16 cellular contexts compared by ENCODE assay signal in the genomic region with DNA sequence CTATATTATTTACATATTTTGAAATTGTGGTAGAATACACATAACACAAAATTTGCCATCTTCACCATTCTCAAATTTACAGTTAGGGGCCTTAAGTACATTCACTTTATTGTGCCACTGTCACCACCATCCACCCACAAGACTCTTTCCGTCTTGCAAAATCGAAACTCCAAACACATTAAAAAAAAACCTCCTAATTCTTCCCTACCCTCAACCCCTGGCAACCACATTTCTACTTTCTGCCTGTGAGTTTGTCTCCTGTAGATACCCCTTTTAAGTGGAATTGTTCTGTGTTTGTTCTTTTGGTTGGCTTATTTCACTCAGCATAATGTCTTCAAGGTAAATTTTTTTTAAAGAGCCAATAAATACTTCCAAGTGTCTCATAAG. TPM values are rescaled to one million over a fixed set of nuclear protein-coding genes. Genes with fewer than 3 reads are reported as not detected.
DNase-seq lines count a peak whose midpoint lies in the region; ATAC-seq and FAIRE-seq lines count a peak whose summit lies in the region.
"Had no signal": no experiment of that assay in that cellular context is flagged by ENCODE, and none has a peak within 500 bp of the region (broad histone marks: within the 10 kb centered on the region; RNA-seq: fewer than 3 reads in every experiment).

No MANE protein-coding gene starts in this region.

- H3K27me3 Mint-ChIP-seq in CD8-positive, alpha-beta memory T cell: no peaks in the 10 kb centered on the region
- H3K27me3 Mint-ChIP-seq in activated CD4-positive, alpha-beta memory T cell treated with anti-CD3 and anti-CD28 coated beads for 36 hours: no peaks in the 10 kb centered on the region

- H3K4me1 ChIP-seq in CD8-positive, alpha-beta memory T cell (ENCODE audit: insufficient read depth, low read length): peaks cover 18% of the 10 kb centered on the region
- H3K4me1 ChIP-seq in neuronal stem cell (ENCODE audit: control insufficient read depth in 2 of 2, insufficient read depth in 1 of 2, low read depth in 1 of 2, low read length in 2 of 2): no peaks in the 10 kb centered on the region

- H3K4me1 Mint-ChIP-seq in CD8-positive, alpha-beta memory T cell: peaks cover 36 to 51% (median 38%) of the 10 kb centered on the region in 3 donors
- peaks cover 38% of the 10 kb centered on the region for H3K4me1 Mint-ChIP-seq in activated CD4-positive, alpha-beta memory T cell treated with anti-CD3 and anti-CD28 coated beads for 36 hours (ENCODE audit: low read depth)

- WGBS in neuronal stem cell (ENCODE audit: extremely low coverage in 2 of 2, insufficient read length in 2 of 2, insufficient replicate concordance in 1 of 2), 2 donors: 100% methylated on average over 2 of the region's 2 CpGs; no CpG with 5 or more reads in 1 of the 2 donors

- H3K27ac Mint-ChIP-seq in CD8-positive, alpha-beta memory T cell: peak overlapping the region in 6 of 8 donors; percentile 2 to 56 (median 28)
- H3K27ac Mint-ChIP-seq in activated CD4-positive, alpha-beta memory T cell treated with anti-CD3 and anti-CD28 coated beads for 36 hours: no peak overlapping the region

- no peak overlapping the region for H3K4me3 ChIP-seq in CD8-positive, alpha-beta memory T cell (ENCODE audit: low read length)
- no peak overlapping the region for H3K4me3 ChIP-seq in neuronal stem cell (ENCODE audit: low read length in 2 of 2)
- H3K4me3 ChIP-seq: coronary artery, tibial artery had no signal

- no peak overlapping the region for H2BK5ac ChIP-seq in neuronal stem cell (ENCODE audit: low read length)

- ATAC-seq in activated CD4-positive, CD25-positive, alpha-beta regulatory T cell treated with anti-CD3 and anti-CD28 coated beads, Interleukin-2, amount 50 U/mL, for 24 hours: peak; percentile 41 to 60
- ATAC-seq: left lobe of liver, sciatic nerve had no signal

- peaks cover 24 to 62% (median 29%) of the 10 kb centered on the region in 3 donors for H3K36me3 Mint-ChIP-seq in CD8-positive, alpha-beta memory T cell
- peaks cover 17% of the 10 kb centered on the region for H3K36me3 Mint-ChIP-seq in activated CD4-positive, alpha-beta memory T cell treated with anti-CD3 and anti-CD28 coated beads for 36 hours

- H3K9ac ChIP-seq in neuronal stem cell (ENCODE audit: low read depth, low read length, poor library complexity): no peak overlapping the region

- DNase-seq in activated CD4-positive, CD25-positive, alpha-beta regulatory T cell treated with anti-CD3 and anti-CD28 coated beads, Interleukin-2, amount 50 U/mL, for 72 hours: no peak
- peak in 2 of 5 donors; percentile 5 to 16 for DNase-seq in CD8-positive, alpha-beta memory T cell
- peak; percentile 56 for DNase-seq in activated CD4-positive, alpha-beta memory T cell treated with anti-CD3 and anti-CD28 coated beads for 36 hours
- peak; percentile 31 for DNase-seq in cerebellar cortex (ENCODE audit: low spot score)
- DNase-seq in NCI-H2107 (lab: John Stamatoyannopoulos, UW): no peak
- DNase-seq in neuronal stem cell (ENCODE audit: low spot score): no peak
- no peak for DNase-seq in urothelium cell line (ENCODE audit: low spot score)
- DNase-seq: DMS153, foreskin fibroblast, NCI-H1436 treated with DMSO at 0.1 percent for 48 hours, NCI-H82, tibial artery had no signal

- H3K9me3 ChIP-seq in CD8-positive, alpha-beta memory T cell (ENCODE audit: low read length): no peaks in the 10 kb centered on the region
- H3K9me3 ChIP-seq in neuronal stem cell (replicated peaks in 1 of 2; ENCODE audit: control insufficient read depth in 2 of 2, insufficient read depth in 1 of 2, low read depth in 1 of 2, low read length in 2 of 2): no peaks in the 10 kb centered on the region
- H3K9me3 ChIP-seq: tibial artery had no signal

- H2BK15ac ChIP-seq in neuronal stem cell (ENCODE audit: low read length): no peak overlapping the region

- no peak overlapping the region for H2BK120ac ChIP-seq in neuronal stem cell (ENCODE audit: low read depth, low read length)

- no peak overlapping the region for H2AFZ ChIP-seq in neuronal stem cell (ENCODE audit: low read length)

- H3K14ac ChIP-seq in neuronal stem cell (ENCODE audit: low read length): no peak overlapping the region

- H3K4me3 Mint-ChIP-seq in CD8-positive, alpha-beta memory T cell: peak overlapping the region in 6 of 7 donors; percentile 58 to 77 (median 66)
- H3K4me3 Mint-ChIP-seq in activated CD4-positive, alpha-beta memory T cell treated with anti-CD3 and anti-CD28 coated beads for 36 hours: no peak overlapping the region

- H3K79me1 ChIP-seq in neuronal stem cell (ENCODE audit: low read depth, low read length): no peaks in the 10 kb centered on the region

- H3K9me3 Mint-ChIP-seq in CD8-positive, alpha-beta memory T cell: peaks cover 0 to 2% (median 0%) of the 10 kb centered on the region in 5 donors
- H3K9me3 Mint-ChIP-seq in activated CD4-positive, alpha-beta memory T cell treated with anti-CD3 and anti-CD28 coated beads for 36 hours: no peaks in the 10 kb centered on the region

- POLR2A ChIA-PET in CD8-positive, alpha-beta memory T cell (lab: Charles Lee): no interaction called here
- POLR2A ChIA-PET in activated CD4-positive, alpha-beta memory T cell treated with anti-CD3 and anti-CD28 coated beads for 36 hours (lab: Charles Lee): interaction anchor here (1.1 to 1.7 kb wide), 3 partner anchors 26 to 107 kb away, joined by 3 to 4 read pairs (median 4); no protein-coding TSS in a partner anchor

- intact Hi-C loops in activated CD4-positive, alpha-beta memory T cell treated with anti-CD3 and anti-CD28 coated beads for 36 hours (cut with micrococcal nuclease): loop anchor here (1.0 to 5.0 kb wide), 4 partner anchors 9 to 283 kb away; no protein-coding TSS in a partner anchor

- no peak overlapping the region for H4K91ac ChIP-seq in neuronal stem cell (ENCODE audit: low read depth, low read length, poor library complexity)

- H3K27me3 ChIP-seq in CD8-positive, alpha-beta memory T cell (ENCODE audit: insufficient read depth, low read length, poor library complexity, severe bottlenecking): no peaks in the 10 kb centered on the region
- no peaks in the 10 kb centered on the region for H3K27me3 ChIP-seq in neuronal stem cell (ENCODE audit: control insufficient read depth in 3 of 3, insufficient read depth in 3 of 3, low read depth in 1 of 3, low read length in 3 of 3)
- H3K27me3 ChIP-seq: tibial artery had no signal

- no peak overlapping the region for H3K27ac ChIP-seq in CD8-positive, alpha-beta memory T cell (ENCODE audit: low read depth, low read length)
- H3K27ac ChIP-seq in neuronal stem cell (replicated peaks; ENCODE audit: low read length): no peak overlapping the region
- H3K27ac ChIP-seq: coronary artery, tibial artery had no signal

- H2BK12ac ChIP-seq in neuronal stem cell (ENCODE audit: low read length): no peak overlapping the region

- H3K4ac ChIP-seq in neuronal stem cell (ENCODE audit: low read length): no peak overlapping the region

- H3K36me3 ChIP-seq in CD8-positive, alpha-beta memory T cell (ENCODE audit: insufficient read depth, low read length): no peaks in the 10 kb centered on the region
- no peaks in the 10 kb centered on the region for H3K36me3 ChIP-seq in neuronal stem cell (replicated peaks in 1 of 2; ENCODE audit: control insufficient read depth in 2 of 2, insufficient read depth in 2 of 2, low read length in 2 of 2)

- FAIRE-seq in urothelium cell line (lab: Jason Lieb, UNC): no peak

- H3K23ac ChIP-seq in neuronal stem cell (ENCODE audit: low read depth, low read length, poor library complexity): no peak overlapping the region

- H4K8ac ChIP-seq in neuronal stem cell (ENCODE audit: low read depth, low read length): no peak overlapping the region

- no peak overlapping the region for H3K4me2 ChIP-seq in neuronal stem cell (ENCODE audit: insufficient read depth, low read length, poor library complexity, severe bottlenecking)

- no peak overlapping the region for H3K18ac ChIP-seq in neuronal stem cell (ENCODE audit: low read length)

- CTCF ChIA-PET in CD8-positive, alpha-beta memory T cell (lab: Charles Lee): interaction anchor here (0.7 to 1.3 kb wide), 2 partner anchors 31 to 286 kb away, joined by 3 read pairs; a partner anchor contains a TSS
- CTCF ChIA-PET in activated CD4-positive, alpha-beta memory T cell treated with anti-CD3 and anti-CD28 coated beads for 36 hours (lab: Charles Lee): interaction anchor here (1.0 kb wide), 1 partner anchor 79 kb away, joined by 4 read pairs; no protein-coding TSS in a partner anchor

- no peak overlapping the region for H2AK5ac ChIP-seq in neuronal stem cell (ENCODE audit: low read depth, low read length)

RNA-seq across cellular contexts. Expression of a gene that starts 31.6 kb away (rescaled TPM):
- 10 to 100 TPM; 16.2 to 16.6 TPM for total RNA-seq in CD8-positive, alpha-beta memory T cell
- 23.7 TPM for polyA plus RNA-seq in CD8-positive, alpha-beta memory T cell
- 10 to 100 TPM; 12.4 to 13.6 TPM for total RNA-seq in activated CD4-positive, alpha-beta memory T cell treated with anti-CD3 and anti-CD28 coated beads for 36 hours
- 2.4 TPM for polyA plus RNA-seq in neuronal stem cell (2013, experiment 1 of 2)
- polyA plus RNA-seq in neuronal stem cell (2013, experiment 2 of 2): 2.3 TPM

RNA-seq across cellular contexts. Expression of a gene that starts 32.0 kb away (rescaled TPM):
- total RNA-seq in CD8-positive, alpha-beta memory T cell: 10 to 100 TPM; 52.8 to 56.9 TPM
- polyA plus RNA-seq in CD8-positive, alpha-beta memory T cell: 73.3 TPM
- total RNA-seq in activated CD4-positive, alpha-beta memory T cell treated with anti-CD3 and anti-CD28 coated beads for 36 hours: 100 to 1,000 TPM; 133 to 136 TPM
- polyA plus RNA-seq in neuronal stem cell (2013, experiment 1 of 2): 0.54 TPM
- polyA plus RNA-seq in neuronal stem cell (2013, experiment 2 of 2): 0.65 TPM

Comparison
In these comparisons a context has a peak if more than half of its experiments do, and no peak if none do; other contexts are left out.
1. DNase-seq: peak in activated CD4-positive, alpha-beta memory T cell treated with anti-CD3 and anti-CD28 coated beads for 36 hours (single experiment) and cerebellar cortex (single experiment); none in activated CD4-positive, CD25-positive, alpha-beta regulatory T cell treated with anti-CD3 and anti-CD28 coated beads, Interleukin-2, amount 50 U/mL, for 72 hours (single experiment), NCI-H2107 (single experiment), neuronal stem cell (single experiment) and urothelium cell line (single experiment).